ENCODE assay signal across 10 cellular contexts in genomic region chr13:26476111-26476743, GRCh38.
DNase-seq lines count a peak whose midpoint lies in the region; ATAC-seq and TF ChIP-seq lines count a peak whose summit lies in the region.
"Had no signal": no experiment of that assay in that cellular context is flagged by ENCODE, and none has a peak within 500 bp of the region (broad histone marks: within the 10 kb centered on the region; RNA-seq: fewer than 3 reads in every experiment).

No MANE protein-coding gene starts in this region.

- H3K4me1 Mint-ChIP-seq in T-helper 17 cell (peaks cover 2% of the 10 kb centered on the region), nephron progenitor cell (peaks cover 34% of the 10 kb centered on the region)
- H3K4me1 Mint-ChIP-seq in activated CD8-positive, alpha-beta T cell treated with anti-CD3 and anti-CD28 coated beads, Interleukin-2, amount 10 ng/mL, durations not matched to agents 7 days and 5 days (ENCODE audit: low read depth) = no peaks in the 10 kb centered on the region

- no peaks in the 10 kb centered on the region for H3F3A ChIP-seq in MM.1S (ENCODE audit: insufficient read depth, low read length)

- POLR2A ChIA-PET in activated CD8-positive, alpha-beta T cell treated with anti-CD3 and anti-CD28 coated beads, Interleukin-2, amount 10 ng/mL, durations not matched to agents 7 days and 5 days (lab: Charles Lee) = no interaction called here

- peak overlapping the region in 1 of 11 experiments; percentile 38; a peak in 2 of 22 replicates for H3K27ac ChIP-seq in BLaER1 treated with 17β-estradiol and CSF1 and Interleukin-3, amounts not matched to agents 10 nM and 100 nM
- no peak overlapping the region for H3K27ac ChIP-seq in MM.1S (ENCODE audit: low read length)

- no peak for TF ChIP-seq CTCF in fibroblast of villous mesenchyme (IDR thresholded peaks at IDR 0.05; ENCODE audit: insufficient read depth, low read depth, low read length)
- TF ChIP-seq CTCF in nephron progenitor cell (IDR thresholded peaks at IDR 0.05) = no peak
- TF ChIP-seq CTCF in MM.1S (IDR thresholded peaks at IDR 0.05; ENCODE audit: low read length) = no peak

- no peaks in the 10 kb centered on the region for H3K9me3 ChIP-seq in BLaER1 treated with 17β-estradiol and CSF1 and Interleukin-3, amounts not matched to agents 10 nM and 100 nM (replicated peaks in 1 of 11)
- H3K9me3 ChIP-seq in T-helper 17 cell (ENCODE audit: control insufficient read depth, low read length, poor library complexity, severe bottlenecking) (no peaks in the 10 kb centered on the region), MM.1S (replicated peaks; ENCODE audit: insufficient read depth, low read length) (no peaks in the 10 kb centered on the region)

- H3K4me3 Mint-ChIP-seq in T-helper 17 cell (peak overlapping the region; percentile 28), nephron progenitor cell (peak overlapping the region; percentile 74)
- H3K4me3 Mint-ChIP-seq in activated CD8-positive, alpha-beta T cell treated with anti-CD3 and anti-CD28 coated beads, Interleukin-2, amount 10 ng/mL, durations not matched to agents 7 days and 5 days = no peak overlapping the region

- 0 out of 22 replicates have a peak overlapping the region, but pooled peaks of 1 of the 11 experiments have one; percentile 11 for H3K9ac ChIP-seq in BLaER1 treated with 17β-estradiol and CSF1 and Interleukin-3, amounts not matched to agents 10 nM and 100 nM
- H3K9ac ChIP-seq in MM.1S (ENCODE audit: low read length) = no peak overlapping the region

- H3K27me3 Mint-ChIP-seq in T-helper 17 cell = no peaks in the 10 kb centered on the region
- H3K27me3 Mint-ChIP-seq in nephron progenitor cell (ENCODE audit: low read depth, poor library complexity) = peaks cover 11% of the 10 kb centered on the region
- no peaks in the 10 kb centered on the region for H3K27me3 Mint-ChIP-seq in activated CD8-positive, alpha-beta T cell treated with anti-CD3 and anti-CD28 coated beads, Interleukin-2, amount 10 ng/mL, durations not matched to agents 7 days and 5 days (ENCODE audit: low read depth)

- no peaks in the 10 kb centered on the region for H3K79me2 ChIP-seq in MM.1S (ENCODE audit: low read length)

- H3K36me3 Mint-ChIP-seq in T-helper 17 cell (ENCODE audit: low read depth) (no peaks in the 10 kb centered on the region), nephron progenitor cell (ENCODE audit: low read depth) (no peaks in the 10 kb centered on the region)
- H3K36me3 Mint-ChIP-seq in activated CD8-positive, alpha-beta T cell treated with anti-CD3 and anti-CD28 coated beads, Interleukin-2, amount 10 ng/mL, durations not matched to agents 7 days and 5 days (ENCODE audit: low read depth) = no peaks in the 10 kb centered on the region

- CTCF ChIA-PET in activated CD8-positive, alpha-beta T cell treated with anti-CD3 and anti-CD28 coated beads, Interleukin-2, amount 10 ng/mL, durations not matched to agents 7 days and 5 days (lab: Charles Lee) = no interaction called here

- H3K36me3 ChIP-seq in BLaER1 treated with 17β-estradiol and CSF1 and Interleukin-3, amounts not matched to agents 10 nM and 100 nM = no peaks in the 10 kb centered on the region
- no peaks in the 10 kb centered on the region for H3K36me3 ChIP-seq in MM.1S (replicated peaks; ENCODE audit: insufficient read depth, low read length)

- no peaks in the 10 kb centered on the region for H3K27me3 ChIP-seq in BLaER1 treated with 17β-estradiol and CSF1 and Interleukin-3, amounts not matched to agents 10 nM and 100 nM
- H3K27me3 ChIP-seq in MM.1S (replicated peaks; ENCODE audit: insufficient read depth, low read length) = no peaks in the 10 kb centered on the region

- no peak overlapping the region for H2AFZ ChIP-seq in MM.1S (ENCODE audit: low read length)

- H3K27ac Mint-ChIP-seq in T-helper 17 cell (no peak overlapping the region), nephron progenitor cell (peak overlapping the region; percentile 61)
- no peak overlapping the region for H3K27ac Mint-ChIP-seq in activated CD8-positive, alpha-beta T cell treated with anti-CD3 and anti-CD28 coated beads, Interleukin-2, amount 10 ng/mL, durations not matched to agents 7 days and 5 days

- ATAC-seq in T-helper 17 cell (no peak), HG02623 (IDR thresholded peaks at IDR 0.05; ENCODE audit: unreplicated experiment) (no peak)
- no peak for ATAC-seq in activated CD8-positive, alpha-beta T cell treated with anti-CD3 and anti-CD28 coated beads, Interleukin-2, amount 10 ng/mL, durations not matched to agents 7 days and 5 days

- H3K9me2 ChIP-seq in MM.1S (replicated peaks; ENCODE audit: insufficient read depth, low read length) = no peaks in the 10 kb centered on the region

- no peak overlapping the region for H3K4me3 ChIP-seq in BLaER1 treated with 17β-estradiol and CSF1 and Interleukin-3, amounts not matched to agents 10 nM and 100 nM
- H3K4me3 ChIP-seq in fibroblast of villous mesenchyme (ENCODE audit: low read depth, low read length) = peak overlapping the region; percentile 42
- no peak overlapping the region for H3K4me3 ChIP-seq in MM.1S (ENCODE audit: low read length)

- no peak for DNase-seq in T-helper 17 cell
- DNase-seq in fibroblast of villous mesenchyme (ENCODE audit: low read depth) = peak; percentile 17
- peak; percentile 62 for DNase-seq in nephron progenitor cell
- no peak for DNase-seq in MM.1S
- no peak for DNase-seq in activated CD8-positive, alpha-beta T cell treated with anti-CD3 and anti-CD28 coated beads, Interleukin-2, amount 10 ng/mL, durations not matched to agents 7 days and 5 days
- no peak for DNase-seq in hippocampal formation (lab: John Stamatoyannopoulos, UW)
- DNase-seq: DND-41, RPMI8226 had no signal

- H3K9me3 Mint-ChIP-seq in nephron progenitor cell = no peaks in the 10 kb centered on the region
- no peaks in the 10 kb centered on the region for H3K9me3 Mint-ChIP-seq in activated CD8-positive, alpha-beta T cell treated with anti-CD3 and anti-CD28 coated beads, Interleukin-2, amount 10 ng/mL, durations not matched to agents 7 days and 5 days (ENCODE audit: insufficient read depth)

- peak overlapping the region; percentile 44 to 74 (median 60) for H3K4me2 ChIP-seq in BLaER1 treated with 17β-estradiol and CSF1 and Interleukin-3, amounts not matched to agents 10 nM and 100 nM
- H3K4me2 ChIP-seq in MM.1S (ENCODE audit: low read depth, low read length) = no peak overlapping the region

- H3K4me1 ChIP-seq in BLaER1 treated with 17β-estradiol and CSF1 and Interleukin-3, amounts not matched to agents 10 nM and 100 nM = peaks cover 0 to 13% (median 10%) of the 10 kb centered on the region in 10 experiments; a peak in 19 of 20 replicates
- no peaks in the 10 kb centered on the region for H3K4me1 ChIP-seq in MM.1S (ENCODE audit: low read length)

- H4K20me1 ChIP-seq in BLaER1 treated with 17β-estradiol and CSF1 and Interleukin-3, amounts not matched to agents 10 nM and 100 nM = no peaks in the 10 kb centered on the region
- no peaks in the 10 kb centered on the region for H4K20me1 ChIP-seq in MM.1S (ENCODE audit: insufficient read depth, low read length)

Comparison
In these comparisons a context has a peak if more than half of its experiments do, and no peak if none do; other contexts are left out.
1. DNase-seq: peak in fibroblast of villous mesenchyme (single experiment) and nephron progenitor cell (single experiment); none in T-helper 17 cell (0 of 3), MM.1S (single experiment), activated CD8-positive, alpha-beta T cell treated with anti-CD3 and anti-CD28 coated beads, Interleukin-2, amount 10 ng/mL, durations not matched to agents 7 days and 5 days (single experiment) and hippocampal formation (0 of 2).